ENCODE assay signal across 31 cellular contexts in genomic region chrX:74117962-74118361, GRCh38.
"Had no signal": no experiment of that assay in that cellular context is flagged by ENCODE, and none has a peak within 500 bp of the region (broad histone marks: within the 10 kb centered on the region; RNA-seq: fewer than 3 reads in every experiment).

No MANE protein-coding gene starts in this region.

- ATAC-seq: activated naive CD8-positive, alpha-beta T cell treated with anti-CD3 and anti-CD28 coated beads, Interleukin-2, amount 50 U/mL, for 24 hours had no signal

- H3K9me3 Mint-ChIP-seq: activated B cell treated with CpG ODN at 0.5 μM for 24 hours; activated CD4-positive, alpha-beta memory T cell treated with anti-CD3 and anti-CD28 coated beads for 36 hours; activated naive CD4-positive, alpha-beta T cell treated with anti-CD3 and anti-CD28 coated beads, Interleukin-2, amount 10 ng/mL, durations not matched to agents 7 days and 5 days; activated naive CD8-positive, alpha-beta T cell treated with anti-CD3 and anti-CD28 coated beads, Interleukin-2, amount 50 U/mL, for 24 hours had no signal

- H3K9me3 ChIP-seq: SJCRH30 had no signal

- DNase-seq: activated B cell treated with CpG ODN at 0.5 μM for 24 hours; activated CD4-positive, alpha-beta memory T cell treated with anti-CD3 and anti-CD28 coated beads for 36 hours; activated CD4-positive, alpha-beta T cell treated with anti-CD3 and anti-CD28 coated beads for 4 hours; activated CD4-positive, alpha-beta T cell treated with anti-CD3 and anti-CD28 coated beads, Interleukin-2, amount 50 U/mL, for 1 hour; activated CD4-positive, CD25-positive, alpha-beta regulatory T cell treated with anti-CD3 and anti-CD28 coated beads, Interleukin-2, amount 50 U/mL, for 72 hours; activated CD8-positive, alpha-beta memory T cell treated with anti-CD3 and anti-CD28 coated beads, Interleukin-2, amount 50 U/mL, for 4 hours; activated effector memory CD4-positive, alpha-beta T cell treated with Interleukin-2 at 50 U/mL for 16 hours; activated naive CD4-positive, alpha-beta T cell treated with anti-CD3 and anti-CD28 coated beads, Interleukin-2, amount 10 ng/mL, durations not matched to agents 7 days and 5 days; activated naive CD8-positive, alpha-beta T cell treated with anti-CD3 and anti-CD28 coated beads, Interleukin-2, amount 50 U/mL, for 24 hours; activated T-cell treated with anti-CD3 and anti-CD28 coated beads for 4 hours; activated T-cell treated with anti-CD3 and anti-CD28 coated beads, Interleukin-2, amount 50 U/mL, for 48 hours; anterior cingulate cortex; brain microvascular endothelial cell; central memory CD4-positive, alpha-beta T cell; Karpas-422; KBM-7; NCI-H1105; NCI-H1417 treated with DMSO at 0.1 percent for 48 hours; NCI-H187 treated with DMSO at 0.1 percent for 48 hours; NCI-H2081; NCI-H345; NCI-H524 treated with DMSO at 0.1 percent for 48 hours; NCI-H748 treated with DMSO at 0.1 percent for 48 hours; SHP77; SJCRH30; SW 1271; T-helper 1 cell; T-helper 2 cell; T-helper 9 cell had no signal

- H3K27me3 Mint-ChIP-seq: activated B cell treated with CpG ODN at 0.5 μM for 24 hours; activated CD4-positive, alpha-beta memory T cell treated with anti-CD3 and anti-CD28 coated beads for 36 hours; activated naive CD4-positive, alpha-beta T cell treated with anti-CD3 and anti-CD28 coated beads, Interleukin-2, amount 10 ng/mL, durations not matched to agents 7 days and 5 days; activated naive CD8-positive, alpha-beta T cell; activated naive CD8-positive, alpha-beta T cell treated with anti-CD3 and anti-CD28 coated beads, Interleukin-2, amount 50 U/mL, for 24 hours had no signal

- H3K4me3 ChIP-seq: SJCRH30 had no signal

- H3K27ac ChIP-seq: brain microvascular endothelial cell, SJCRH30, VCaP had no signal

- H3K4me1 ChIP-seq: SJCRH30 had no signal

- H3K27me3 ChIP-seq: SJCRH30 had no signal

- H3K4me3 Mint-ChIP-seq: activated B cell treated with CpG ODN at 0.5 μM for 24 hours; activated CD4-positive, alpha-beta memory T cell treated with anti-CD3 and anti-CD28 coated beads for 36 hours; activated naive CD4-positive, alpha-beta T cell treated with anti-CD3 and anti-CD28 coated beads, Interleukin-2, amount 10 ng/mL, durations not matched to agents 7 days and 5 days; activated naive CD8-positive, alpha-beta T cell; activated naive CD8-positive, alpha-beta T cell treated with anti-CD3 and anti-CD28 coated beads, Interleukin-2, amount 50 U/mL, for 24 hours had no signal

- H3K4me1 Mint-ChIP-seq: activated B cell treated with CpG ODN at 0.5 μM for 24 hours; activated naive CD4-positive, alpha-beta T cell treated with anti-CD3 and anti-CD28 coated beads, Interleukin-2, amount 10 ng/mL, durations not matched to agents 7 days and 5 days; activated naive CD8-positive, alpha-beta T cell treated with anti-CD3 and anti-CD28 coated beads, Interleukin-2, amount 50 U/mL, for 24 hours had no signal

- H3K36me3 Mint-ChIP-seq: activated CD4-positive, alpha-beta memory T cell treated with anti-CD3 and anti-CD28 coated beads for 36 hours; activated naive CD4-positive, alpha-beta T cell treated with anti-CD3 and anti-CD28 coated beads, Interleukin-2, amount 10 ng/mL, durations not matched to agents 7 days and 5 days; activated naive CD8-positive, alpha-beta T cell had no signal

- H3K27ac Mint-ChIP-seq: activated B cell treated with CpG ODN at 0.5 μM for 24 hours; activated CD4-positive, alpha-beta memory T cell treated with anti-CD3 and anti-CD28 coated beads for 36 hours; activated naive CD4-positive, alpha-beta T cell treated with anti-CD3 and anti-CD28 coated beads, Interleukin-2, amount 10 ng/mL, durations not matched to agents 7 days and 5 days; activated naive CD8-positive, alpha-beta T cell; activated naive CD8-positive, alpha-beta T cell treated with anti-CD3 and anti-CD28 coated beads, Interleukin-2, amount 50 U/mL, for 24 hours had no signal

- H3K36me3 ChIP-seq: brain microvascular endothelial cell had no signal
